In the genomic region with DNA sequence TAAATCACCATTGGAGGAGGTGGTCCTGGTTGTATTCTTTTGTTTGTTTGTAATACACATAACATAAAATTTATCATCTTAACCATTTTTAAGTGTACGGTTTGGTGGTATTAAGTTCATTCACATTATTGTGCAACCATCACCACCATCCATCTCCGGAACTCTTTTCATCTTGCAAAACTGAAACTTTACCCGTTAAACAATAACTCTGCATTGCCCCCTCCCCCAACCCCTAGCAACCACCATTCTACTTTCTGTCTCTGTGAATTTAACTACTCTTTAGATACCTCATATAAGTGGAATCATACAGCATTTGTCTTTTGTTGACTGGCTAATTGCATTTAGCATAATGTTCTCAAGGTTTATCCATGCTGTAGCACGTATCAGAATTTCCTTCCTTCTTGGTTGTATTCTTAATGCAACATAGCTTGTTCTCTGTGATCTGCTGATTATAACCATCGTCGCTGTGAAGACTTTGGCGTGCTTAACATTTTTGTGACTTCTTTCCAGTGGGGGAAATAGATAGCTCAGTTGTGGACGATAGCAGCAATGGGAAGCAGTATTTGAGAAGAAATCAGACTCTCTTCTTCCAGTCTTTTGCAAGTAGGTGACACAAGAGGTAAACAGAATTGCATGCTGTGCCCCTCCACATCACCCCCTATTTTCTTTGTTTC, we compare ENCODE assay signal across 10 cellular contexts.
DNase-seq lines count a peak whose midpoint lies in the region; ATAC-seq, FAIRE-seq and TF ChIP-seq lines count a peak whose summit lies in the region.
"Had no signal": no experiment of that assay in that cellular context is flagged by ENCODE, and none has a peak within 500 bp of the region (broad histone marks: within the 10 kb centered on the region; RNA-seq: fewer than 3 reads in every experiment).

No MANE protein-coding gene starts in this region.

- no peak overlapping the region for H3K27ac Mint-ChIP-seq in type B pancreatic cell

- H3K27me3 ChIP-seq in skeletal muscle tissue (ENCODE audit: control insufficient read depth in 3 of 3, insufficient read depth in 3 of 3, low read length in 3 of 3), result no peaks in the 10 kb centered on the region
- H3K27me3 ChIP-seq: thyroid gland had no signal

- no peaks in the 10 kb centered on the region for H3K36me3 Mint-ChIP-seq in type B pancreatic cell

- H3K4me1 ChIP-seq in skeletal muscle tissue (ENCODE audit: control insufficient read depth in 3 of 3, insufficient read depth in 3 of 3, low read length in 3 of 3), result peaks cover 8 to 36% (median 13%) of the 10 kb centered on the region in 3 donors

- no peaks in the 10 kb centered on the region for H3K9me3 Mint-ChIP-seq in type B pancreatic cell

- peak; percentile 86 for ATAC-seq in GM19395 (IDR thresholded peaks at IDR 0.05; ENCODE audit: unreplicated experiment)
- peak; percentile 58 for ATAC-seq in HG03457 (IDR thresholded peaks at IDR 0.05; ENCODE audit: unreplicated experiment)
- no peak for ATAC-seq in HG02885 (IDR thresholded peaks at IDR 0.05; ENCODE audit: poor library complexity, unreplicated experiment)
- ATAC-seq: left colon had no signal

- no peaks in the 10 kb centered on the region for H3K27me3 Mint-ChIP-seq in type B pancreatic cell

- peak overlapping the region; percentile 10 to 51 (median 46) for H3K9ac ChIP-seq in skeletal muscle tissue (ENCODE audit: low read depth in 1 of 3, low read length in 3 of 3)

- no peak overlapping the region for H3K4me3 Mint-ChIP-seq in type B pancreatic cell

- TF ChIP-seq CTCF in type B pancreatic cell (conservative IDR thresholded peaks at IDR 0.05), result no peak

- no peaks in the 10 kb centered on the region for H3K36me3 ChIP-seq in skeletal muscle tissue (ENCODE audit: control insufficient read depth in 3 of 3, insufficient read depth in 3 of 3, low read length in 3 of 3)
- H3K36me3 ChIP-seq: thyroid gland had no signal

- peak overlapping the region; percentile 23 to 60 (median 27) for H3K4me3 ChIP-seq in skeletal muscle tissue (ENCODE audit: low read length in 3 of 3)
- H3K4me3 ChIP-seq: thyroid gland had no signal

- H3K9me3 ChIP-seq in skeletal muscle tissue (ENCODE audit: control insufficient read depth in 3 of 3, low read length in 3 of 3), result no peaks in the 10 kb centered on the region
- H3K9me3 ChIP-seq: thyroid gland had no signal

- peak overlapping the region; percentile 78 for H3K27ac ChIP-seq in skeletal muscle tissue (ENCODE audit: low read depth, low read length)
- H3K27ac ChIP-seq: thyroid gland had no signal

- peaks cover 36% of the 10 kb centered on the region for H3K4me1 Mint-ChIP-seq in type B pancreatic cell (ENCODE audit: unreplicated experiment)

- DNase-seq in activated T-cell treated with anti-CD3 and anti-CD28 coated beads, Interleukin-2, amount 50 U/mL, for 48 hours, result peak; percentile 33 to 36
- DNase-seq in type B pancreatic cell (ENCODE audit: extremely low spot score, unreplicated experiment) (no peak), HTR-8/SVneo (ENCODE audit: insufficient read length, low spot score) (no peak), T1000 (lab: John Stamatoyannopoulos, UW) (no peak)
- DNase-seq: thyroid gland had no signal

- FAIRE-seq in HTR-8/SVneo (lab: Jason Lieb, UNC), result no peak

Comparison
In these comparisons a context has a peak if more than half of its experiments do, and no peak if none do; other contexts are left out.
1. DNase-seq: peak in activated T-cell treated with anti-CD3 and anti-CD28 coated beads, Interleukin-2, amount 50 U/mL, for 48 hours (2 of 2); none in type B pancreatic cell (single experiment), HTR-8/SVneo (single experiment) and T1000 (single experiment).